Comparison of ENCODE assay signal across 8 cellular contexts in the genomic region with DNA sequence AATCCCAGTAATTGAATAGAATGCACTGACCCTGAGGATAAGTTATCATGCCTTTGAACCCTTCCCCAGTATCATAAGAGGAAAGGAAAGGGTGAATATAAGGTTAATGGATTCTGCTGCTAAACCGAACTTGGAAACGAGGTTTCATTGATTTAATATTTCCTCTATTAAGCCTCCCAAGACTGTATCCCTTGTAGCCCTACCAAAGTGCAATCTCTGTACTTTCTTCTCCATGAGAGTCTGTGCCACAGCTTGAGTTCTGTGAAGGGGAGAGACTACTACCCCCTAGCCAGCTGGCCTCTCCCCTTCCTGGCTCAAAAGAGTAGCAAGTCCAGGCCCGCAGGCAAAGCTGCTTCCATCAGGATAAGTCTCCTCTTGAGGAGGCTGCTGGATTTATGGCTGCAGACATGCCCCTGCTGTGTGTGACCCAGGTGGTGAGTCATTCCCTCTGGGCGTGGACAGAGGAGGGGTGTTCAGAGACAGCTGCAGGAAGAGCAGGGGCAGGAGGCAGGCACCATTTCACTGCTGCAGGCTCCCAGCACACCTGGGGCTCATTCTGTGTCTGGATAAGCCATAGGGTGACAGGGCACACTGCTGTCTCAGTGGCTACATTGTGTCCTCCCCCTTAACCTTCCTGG.
DNase-seq lines count a peak whose midpoint lies in the region; ATAC-seq and TF ChIP-seq lines count a peak whose summit lies in the region.

No MANE protein-coding gene starts in this region.

- ATAC-seq in RWPE2 (ENCODE audit: low read depth), result peak; percentile 100
- no peak for ATAC-seq in HG03097 (IDR thresholded peaks at IDR 0.05; ENCODE audit: low FRiP score, unreplicated experiment)
- no peak for ATAC-seq in GM21360 (IDR thresholded peaks at IDR 0.05; ENCODE audit: unreplicated experiment)

- CTCF ChIA-PET in GM10248 (lab: Yijun Ruan, JAX), result interaction anchor here (1.3 kb wide), 1 partner anchor 23 kb away, joined by 4 read pairs; no protein-coding TSS in a partner anchor

- H2AFZ ChIP-seq in MM.1S (ENCODE audit: low read length), result no peak overlapping the region

- H3K4me1 ChIP-seq in MM.1S (ENCODE audit: low read length), result peaks cover 19% of the 10 kb centered on the region
- peaks cover 20% of the 10 kb centered on the region for H3K4me1 ChIP-seq in RWPE2 (ENCODE audit: insufficient read depth, poor library complexity, severe bottlenecking)

- H3K27me3 ChIP-seq in MM.1S (replicated peaks; ENCODE audit: insufficient read depth, low read length), result no peaks in the 10 kb centered on the region
- no peaks in the 10 kb centered on the region for H3K27me3 ChIP-seq in RWPE2 (ENCODE audit: insufficient read depth, poor library complexity, severe bottlenecking)
- no peaks in the 10 kb centered on the region for H3K27me3 ChIP-seq in layer of hippocampus (ENCODE audit: control insufficient read depth, insufficient read depth, low read length)

- no peak for TF ChIP-seq CTCF in GM10248 (IDR thresholded peaks at IDR 0.05; ENCODE audit: control extremely low read depth, extremely low read depth, low read depth, missing control alignments)
- no peak for TF ChIP-seq CTCF in MM.1S (IDR thresholded peaks at IDR 0.05; ENCODE audit: low read length)
- no peak for TF ChIP-seq CTCF in RWPE2 (IDR thresholded peaks at IDR 0.05; ENCODE audit: poor library complexity, severe bottlenecking)

- POLR2A ChIA-PET in GM10248 (lab: Yijun Ruan, JAX), result no interaction called here

- H3K27ac ChIP-seq in MM.1S (ENCODE audit: low read length) (peak overlapping the region; percentile 45; the same call in 1 of the 2 replicates), RWPE2 (ENCODE audit: poor library complexity, severe bottlenecking) (peak overlapping the region; percentile 79), layer of hippocampus (ENCODE audit: low read depth, low read length) (peak overlapping the region; percentile 9)

- H4K20me1 ChIP-seq in MM.1S (ENCODE audit: insufficient read depth, low read length), result no peaks in the 10 kb centered on the region

- no peak overlapping the region for H3K4me3 ChIP-seq in MM.1S (ENCODE audit: low read length)
- no peak overlapping the region for H3K4me3 ChIP-seq in RWPE2 (ENCODE audit: severe bottlenecking)

- peaks cover 16% of the 10 kb centered on the region for H3F3A ChIP-seq in MM.1S (ENCODE audit: insufficient read depth, low read length)

- H3K4me2 ChIP-seq in MM.1S (ENCODE audit: low read depth, low read length), result peak overlapping the region; percentile 37; the same call in 1 of the 2 replicates

- no peaks in the 10 kb centered on the region for H3K79me2 ChIP-seq in MM.1S (ENCODE audit: low read length)

- H3K9me3 ChIP-seq in MM.1S (replicated peaks; ENCODE audit: insufficient read depth, low read length) (no peaks in the 10 kb centered on the region), RWPE2 (ENCODE audit: severe bottlenecking) (no peaks in the 10 kb centered on the region)

- H3K9me2 ChIP-seq in MM.1S (replicated peaks; ENCODE audit: insufficient read depth, low read length), result no peaks in the 10 kb centered on the region

- DNase-seq in GM10248 (ENCODE audit: extremely low spot score) (peak; percentile 58), MM.1S (peak; percentile 82), RWPE2 (ENCODE audit: low spot score) (peak; percentile 95), brain pericyte (ENCODE audit: low read depth, low spot score) (peak; percentile 85)
- DNase-seq in stimulated activated CD8-positive, alpha-beta memory T cell treated with anti-CD3 and anti-CD28 coated beads, Interleukin-4, amount 100 ng/mL, for 48 hours, result peak; percentile 50

- no peak overlapping the region for H3K9ac ChIP-seq in MM.1S (ENCODE audit: low read length)

- H3K36me3 ChIP-seq in MM.1S (replicated peaks; ENCODE audit: insufficient read depth, low read length), result no peaks in the 10 kb centered on the region
- H3K36me3 ChIP-seq in RWPE2 (ENCODE audit: low read depth), result no peaks in the 10 kb centered on the region

Comparison
In these comparisons a context has a peak if more than half of its experiments do, and no peak if none do; other contexts are left out.
1. H3K27ac ChIP-seq: peak in every context shown above with its lines; median percentile 79 in RWPE2; 45 in MM.1S; 9 in layer of hippocampus.